ENCODE assay signal across 28 cellular contexts in the genomic region with DNA sequence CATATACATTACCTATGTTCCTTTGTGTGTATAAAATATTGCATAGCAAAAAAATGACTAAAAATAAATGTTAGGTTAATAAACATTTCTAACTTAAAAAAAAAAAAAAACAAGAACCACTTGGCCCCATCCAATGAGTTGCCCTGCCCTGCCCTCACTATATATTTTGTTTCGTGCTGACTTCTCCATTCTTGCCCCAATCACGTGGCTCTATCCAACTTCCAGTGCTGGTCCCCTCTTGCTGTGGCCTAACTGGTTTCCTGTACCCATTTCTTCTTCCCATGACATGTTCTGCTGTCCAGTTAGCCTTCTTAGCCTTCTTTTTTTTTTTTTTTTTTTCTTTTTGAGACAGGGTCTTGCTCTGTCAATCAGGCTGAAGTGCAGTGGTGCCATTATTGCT.
"Had no signal": no experiment of that assay in that cellular context is flagged by ENCODE, and none has a peak within 500 bp of the region (broad histone marks: within the 10 kb centered on the region; RNA-seq: fewer than 3 reads in every experiment).

No MANE protein-coding gene starts in this region.

- H3K4me1 Mint-ChIP-seq: brain had no signal

- H3K36me3 Mint-ChIP-seq: brain, WTC11 had no signal

- H3K27me3 Mint-ChIP-seq: activated CD8-positive, alpha-beta memory T cell treated with anti-CD3 and anti-CD28 coated beads, Interleukin-2, amount 10 ng/mL, durations not matched to agents 7 days and 5 days; activated naive CD8-positive, alpha-beta T cell treated with anti-CD3 and anti-CD28 coated beads, Interleukin-2, amount 50 U/mL, for 24 hours; activated T-helper 17 cell treated with anti-CD3 and anti-CD28 coated beads, Interleukin-2, amount 50 U/mL, for 72 hours; brain had no signal

- H3K36me3 ChIP-seq: cardiac muscle cell, Peyer's patch, SJCRH30 had no signal

- H3K9me3 Mint-ChIP-seq: activated naive CD4-positive, alpha-beta T cell treated with anti-CD3 and anti-CD28 coated beads for 36 hours; activated naive CD8-positive, alpha-beta T cell treated with anti-CD3 and anti-CD28 coated beads, Interleukin-2, amount 50 U/mL, for 24 hours; activated T-cell treated with anti-CD3 and anti-CD28 coated beads, Interleukin-2, amount 50 U/mL, for 4 hours; activated T-helper 17 cell treated with anti-CD3 and anti-CD28 coated beads, Interleukin-2, amount 50 U/mL, for 72 hours; WTC11 had no signal

- H3K27me3 ChIP-seq: cardiac muscle cell, Peyer's patch, SJCRH30 had no signal

- DNase-seq: activated CD4-positive, alpha-beta T cell treated with anti-CD3 and anti-CD28 coated beads for 48 hours; activated CD4-positive, alpha-beta T cell treated with anti-CD3 and anti-CD28 coated beads, Interleukin-2, amount 50 U/mL, for 4 hours; activated CD4-positive, CD25-positive, alpha-beta regulatory T cell treated with anti-CD3 and anti-CD28 coated beads, Interleukin-2, amount 50 U/mL, for 72 hours; activated CD8-positive, alpha-beta memory T cell treated with anti-CD3 and anti-CD28 coated beads, Interleukin-2, amount 10 ng/mL, durations not matched to agents 7 days and 5 days; activated gamma-delta T cell; activated naive CD4-positive, alpha-beta T cell treated with anti-CD3 and anti-CD28 coated beads for 36 hours; activated naive CD8-positive, alpha-beta T cell treated with anti-CD3 and anti-CD28 coated beads, Interleukin-2, amount 50 U/mL, for 24 hours; activated T-cell treated with anti-CD3 and anti-CD28 coated beads, Interleukin-2, amount 50 U/mL, for 4 hours; amniotic stem cell; MM.1S; NCI-H1092 treated with DMSO at 0.1 percent for 48 hours; NCI-H1417 treated with DMSO at 0.1 percent for 48 hours; NCI-H1694 treated with DMSO at 0.1 percent for 48 hours; NCI-H2029 treated with DMSO at 0.1 percent for 48 hours; NCI-H345; NCI-H510A; NCI-H526 treated with DMSO at 0.1 percent for 48 hours; Peyer's patch; Right ventricle myocardium superior; SJCRH30; SK-N-SH; SW 1271 had no signal

- H3K4me3 Mint-ChIP-seq: activated CD8-positive, alpha-beta memory T cell treated with anti-CD3 and anti-CD28 coated beads, Interleukin-2, amount 10 ng/mL, durations not matched to agents 7 days and 5 days; activated naive CD4-positive, alpha-beta T cell treated with anti-CD3 and anti-CD28 coated beads for 36 hours; activated naive CD8-positive, alpha-beta T cell treated with anti-CD3 and anti-CD28 coated beads, Interleukin-2, amount 50 U/mL, for 24 hours; activated T-cell treated with anti-CD3 and anti-CD28 coated beads, Interleukin-2, amount 50 U/mL, for 4 hours; activated T-helper 17 cell treated with anti-CD3 and anti-CD28 coated beads, Interleukin-2, amount 50 U/mL, for 72 hours; brain; WTC11 had no signal

- H3K4me3 ChIP-seq: cardiac muscle cell, Peyer's patch, SJCRH30 had no signal

- H3K9me3 ChIP-seq: Peyer's patch, SK-N-SH had no signal

- ATAC-seq: activated CD8-positive, alpha-beta memory T cell treated with anti-CD3 and anti-CD28 coated beads, Interleukin-2, amount 10 ng/mL, durations not matched to agents 7 days and 5 days; activated naive CD8-positive, alpha-beta T cell treated with anti-CD3 and anti-CD28 coated beads, Interleukin-2, amount 50 U/mL, for 24 hours; activated T-cell treated with anti-CD3 and anti-CD28 coated beads, Interleukin-2, amount 50 U/mL, for 4 hours; activated T-helper 17 cell treated with anti-CD3 and anti-CD28 coated beads, Interleukin-2, amount 50 U/mL, for 72 hours; WTC11 had no signal

- H3K4me1 ChIP-seq: Peyer's patch had no signal

- H3K27ac Mint-ChIP-seq: activated CD8-positive, alpha-beta memory T cell treated with anti-CD3 and anti-CD28 coated beads, Interleukin-2, amount 10 ng/mL, durations not matched to agents 7 days and 5 days; activated naive CD4-positive, alpha-beta T cell treated with anti-CD3 and anti-CD28 coated beads for 36 hours; activated naive CD8-positive, alpha-beta T cell treated with anti-CD3 and anti-CD28 coated beads, Interleukin-2, amount 50 U/mL, for 24 hours; activated T-helper 17 cell treated with anti-CD3 and anti-CD28 coated beads, Interleukin-2, amount 50 U/mL, for 72 hours; brain; WTC11 had no signal

- H3K27ac ChIP-seq: cardiac muscle cell, KMS-11, Peyer's patch, RWPE1, SJCRH30 had no signal
